Comparison of ENCODE assay signal across 21 cellular contexts in genomic region chr6:157080986-157081391, GRCh38.
DNase-seq lines count a peak whose midpoint lies in the region; ATAC-seq, FAIRE-seq and TF ChIP-seq lines count a peak whose summit lies in the region.
"Had no signal": no experiment of that assay in that cellular context is flagged by ENCODE, and none has a peak within 500 bp of the region (broad histone marks: within the 10 kb centered on the region; RNA-seq: fewer than 3 reads in every experiment).

No MANE protein-coding gene starts in this region.

- ATAC-seq in stimulated activated naive B cell treated with anti-CD40 and anti-IgM and Interleukin-4, amounts not matched to agents 10 μg/mL and 1 μg/mL and 100 μg/mL, for 72 hours (replicated peaks), result no peak
- ATAC-seq in HG02798 (IDR thresholded peaks at IDR 0.05; ENCODE audit: poor library complexity, unreplicated experiment), result no peak
- ATAC-seq: Panc1, SK-N-SH treated with all-trans-retinoic acid at 6 μM for 48 hours had no signal

- H3K18ac ChIP-seq in H1 (ENCODE audit: extremely low read depth, low read length), result no peak overlapping the region

- CTCF ChIA-PET in A673 (lab: Charles Lee) (interaction anchor here (0.6 kb wide), 1 partner anchor 107 kb away, joined by 3 read pairs; no protein-coding TSS in a partner anchor), H1 (lab: Charles Lee; ENCODE audit: partially characterized antibody) (interaction anchor here (0.8 to 1.9 kb wide), 2 partner anchors 11 to 90 kb away, joined by 3 to 8 read pairs; no protein-coding TSS in a partner anchor)

- BruUV-seq in A673 (replicated peaks; lab: Mats Ljungman, UMichigan), result no TSS peak

- no peak overlapping the region for H4K91ac ChIP-seq in H1 (replicated peaks; ENCODE audit: insufficient read length, low read length)

- POLR2A ChIA-PET in A673 (lab: Charles Lee; ENCODE audit: low non-redundant PET) (no interaction called here), H1 (lab: Charles Lee; ENCODE audit: partially characterized antibody) (interaction anchor here (2.0 kb wide), 1 partner anchor 9 kb away, joined by 6 read pairs; no protein-coding TSS in a partner anchor)

- no peaks in the 10 kb centered on the region; the same call in 1 of the 2 replicates for H3K79me1 ChIP-seq in H1 (ENCODE audit: low read depth, low read length)

- H3K23ac ChIP-seq in H1 (ENCODE audit: insufficient read length), result no peak overlapping the region

- intact Hi-C loops in A673 (cut with micrococcal nuclease; ENCODE audit: unreplicated experiment), result no loop called here

- H3K9ac ChIP-seq in H1 (replicated peaks in 1 of 4; ENCODE audit: extremely low read depth in 1 of 4, low read depth in 3 of 4, low read length in 3 of 4), result no peak overlapping the region
- H3K9ac ChIP-seq: BLaER1 had no signal

- no peak for TF ChIP-seq EP300 in H1 (IDR thresholded peaks at IDR 0.05; ENCODE audit: borderline replicate concordance in 1 of 2, low read depth in 2 of 2, low read length in 2 of 2)

- H2BK15ac ChIP-seq in H1 (ENCODE audit: low read length), result no peak overlapping the region

- no peak overlapping the region for H2BK12ac ChIP-seq in H1 (ENCODE audit: low read depth, low read length)

- peaks cover 0 to 29% of the 10 kb centered on the region in 2 experiments; a peak in 2 of 4 replicates for H3K79me2 ChIP-seq in H1 (ENCODE audit: control insufficient read depth in 1 of 2, insufficient read depth in 2 of 2, low read length in 2 of 2)

- no peak overlapping the region for H4K5ac ChIP-seq in H1 (ENCODE audit: insufficient read length, low read depth, low read length)

- no peak overlapping the region for H2AK5ac ChIP-seq in H1 (ENCODE audit: low read depth, low read length)

- H3K4me3 ChIP-seq in A673 (ENCODE audit: low read depth, low read length, poor library complexity, severe bottlenecking) (no peak overlapping the region), H1 (ENCODE audit: extremely low read depth in 1 of 4, insufficient read depth in 2 of 4, low read depth in 3 of 4, low read length in 4 of 4) (no peak overlapping the region)
- H3K4me3 ChIP-seq: BLaER1 had no signal

- no peak overlapping the region for H3K4ac ChIP-seq in H1 (replicated peaks; ENCODE audit: insufficient read length, low read depth, low read length)

- H3K4me1 ChIP-seq in A673 (ENCODE audit: insufficient read depth, low read length, poor library complexity, severe bottlenecking) (peaks cover 12% of the 10 kb centered on the region), H1 (replicated peaks in 1 of 4; ENCODE audit: control insufficient read depth in 3 of 4, insufficient read depth in 4 of 4, low read length in 3 of 4) (peaks cover 0 to 12% (median 7%) of the 10 kb centered on the region in 4 experiments; a peak in 5 of 7 replicates)

- peaks cover 28 to 73% of the 10 kb centered on the region in 2 donors for H3K4me1 Mint-ChIP-seq in stimulated activated naive B cell treated with anti-CD40 and anti-IgM and Interleukin-4, amounts not matched to agents 10 μg/mL and 1 μg/mL and 100 μg/mL, for 72 hours

- H4K8ac ChIP-seq in H1 (ENCODE audit: extremely low read depth, insufficient read depth, low read length), result no peak overlapping the region

- no peaks in the 10 kb centered on the region for H3K9me3 Mint-ChIP-seq in stimulated activated naive B cell treated with anti-CD40 and anti-IgM and Interleukin-4, amounts not matched to agents 10 μg/mL and 1 μg/mL and 100 μg/mL, for 72 hours
- H3K9me3 Mint-ChIP-seq: CD4-positive, alpha-beta T cell had no signal

- H2BK120ac ChIP-seq in H1 (replicated peaks; ENCODE audit: low read depth, low read length), result no peak overlapping the region

- H3K4me3 Mint-ChIP-seq in stimulated activated naive B cell treated with anti-CD40 and anti-IgM and Interleukin-4, amounts not matched to agents 10 μg/mL and 1 μg/mL and 100 μg/mL, for 72 hours, result no peak overlapping the region
- H3K4me3 Mint-ChIP-seq: CD4-positive, alpha-beta T cell had no signal

- no peak overlapping the region for H3K4me2 ChIP-seq in H1 (ENCODE audit: insufficient read depth in 1 of 2, low read depth in 2 of 2, low read length in 2 of 2)

- H4K20me1 ChIP-seq in H1 (replicated peaks in 1 of 2; ENCODE audit: control insufficient read depth in 1 of 2, insufficient read depth in 2 of 2, low read length in 2 of 2), result peaks cover 0 to 4% of the 10 kb centered on the region in 2 experiments

- no peak overlapping the region for H2BK5ac ChIP-seq in H1 (ENCODE audit: low read depth, low read length)

- H3K36me3 ChIP-seq in A673 (ENCODE audit: insufficient read depth, low read length, poor library complexity, severe bottlenecking) (no peaks in the 10 kb centered on the region), H1 (ENCODE audit: control insufficient read depth in 2 of 4, insufficient read depth in 4 of 4, low read length in 3 of 4) (peaks cover 0 to 11% (median 2%) of the 10 kb centered on the region in 4 experiments; a peak in 2 of 8 replicates)

- TF ChIP-seq POLR2A in H1 (IDR thresholded peaks at IDR 0.05; ENCODE audit: control extremely low read depth in 1 of 2, low read depth in 2 of 2, low read length in 2 of 2), result no peak

- H3K9me3 ChIP-seq in A673 (ENCODE audit: low read depth, low read length, poor library complexity, severe bottlenecking) (no peaks in the 10 kb centered on the region), H1 (ENCODE audit: insufficient read depth in 2 of 2, low read depth in 1 of 2, low read length in 1 of 2) (no peaks in the 10 kb centered on the region)
- H3K9me3 ChIP-seq: BLaER1 had no signal

- peak; percentile 48 for FAIRE-seq in H1 (lab: Jason Lieb, UNC)

- H3K36me3 Mint-ChIP-seq in stimulated activated naive B cell treated with anti-CD40 and anti-IgM and Interleukin-4, amounts not matched to agents 10 μg/mL and 1 μg/mL and 100 μg/mL, for 72 hours, result peaks cover 6 to 21% of the 10 kb centered on the region in 2 donors

- H2AFZ ChIP-seq in H1 (ENCODE audit: low read length), result no peak overlapping the region

- H3K27me3 ChIP-seq in A673 (replicated peaks; ENCODE audit: insufficient read depth, low read depth, low read length, poor library complexity), result no peaks in the 10 kb centered on the region
- H3K27me3 ChIP-seq in H1 (replicated peaks in 1 of 4; ENCODE audit: control insufficient read depth in 3 of 4, extremely low read depth in 1 of 4, insufficient read depth in 3 of 4, low read length in 3 of 4), result no peaks in the 10 kb centered on the region
- H3K27me3 ChIP-seq: BLaER1 had no signal

- H3K23me2 ChIP-seq in H1 (ENCODE audit: low read depth, low read length), result no peaks in the 10 kb centered on the region

- H2BK20ac ChIP-seq in H1 (ENCODE audit: low read length), result no peak overlapping the region

- no peak overlapping the region for H3K14ac ChIP-seq in H1 (ENCODE audit: insufficient read length)

- H3K27ac Mint-ChIP-seq in stimulated activated naive B cell treated with anti-CD40 and anti-IgM and Interleukin-4, amounts not matched to agents 10 μg/mL and 1 μg/mL and 100 μg/mL, for 72 hours, result no peak overlapping the region

- H3K27ac ChIP-seq in A673 (ENCODE audit: low read depth, low read length, poor library complexity, severe bottlenecking) (no peak overlapping the region), H1 (ENCODE audit: low read depth, low read length) (no peak overlapping the region)
- H3K27ac ChIP-seq: BLaER1, HL-60 had no signal

- no peak for TF ChIP-seq CTCF in A673 (conservative IDR thresholded peaks at IDR 0.05; ENCODE audit: low read depth, low read length)
- no peak for TF ChIP-seq CTCF in H1 (IDR thresholded peaks at IDR 0.05; ENCODE audit: control extremely low read depth in 1 of 3, insufficient read depth in 1 of 3, low read depth in 1 of 3, low read length in 3 of 3)

- no peaks in the 10 kb centered on the region for H3K27me3 Mint-ChIP-seq in stimulated activated naive B cell treated with anti-CD40 and anti-IgM and Interleukin-4, amounts not matched to agents 10 μg/mL and 1 μg/mL and 100 μg/mL, for 72 hours
- H3K27me3 Mint-ChIP-seq: CD4-positive, alpha-beta T cell had no signal

- DNase-seq in A673 (ENCODE audit: low spot score) (peak; percentile 32), COLO829 (ENCODE audit: low spot score) (peak; percentile 44), NCI-H146 (lab: John Stamatoyannopoulos, UW) (peak; percentile 63), H1 (ENCODE audit: low read depth in 1 of 2, low spot score in 2 of 2) (no peak), HT-29 (ENCODE audit: low spot score) (no peak)
- no peak for DNase-seq in stimulated activated naive B cell treated with anti-CD40 and anti-IgM and Interleukin-4, amounts not matched to agents 10 μg/mL and 1 μg/mL and 100 μg/mL, for 72 hours
- DNase-seq: Calu3; CD4-positive, alpha-beta T cell; GDM1; H7; KG1; NCI-H1092 treated with DMSO at 0.1 percent for 48 hours; NCI-H1930; NCI-H2171 treated with DMSO at 0.1 percent for 48 hours; NCI-H748 treated with DMSO at 0.1 percent for 48 hours; SIG-M5 had no signal

- no peak for TF ChIP-seq RAD21 in H1 (IDR thresholded peaks at IDR 0.05 in 1 of 2, conservative IDR thresholded peaks at IDR 0.05 in 1 of 2; ENCODE audit: low read depth in 2 of 2, low read length in 2 of 2)

- no peak overlapping the region for H3K56ac ChIP-seq in H1 (replicated peaks; ENCODE audit: insufficient read length, low read depth, low read length)

TF ChIP-seq in H1, 55 proteins besides CTCF, POLR2A, EP300 and RAD21 (continues in another document):
- TF ChIP-seq TAF1 (IDR thresholded peaks at IDR 0.05; ENCODE audit: low read depth, low read length), result no peak
- TF ChIP-seq TCF12 (IDR thresholded peaks at IDR 0.05; ENCODE audit: low read depth, low read length), result no peak
- no peak for TF ChIP-seq RFX5 (IDR thresholded peaks at IDR 0.05; ENCODE audit: borderline replicate concordance, low read depth, low read length)
- no peak for TF ChIP-seq BACH1 (IDR thresholded peaks at IDR 0.05; ENCODE audit: low read length)
- TF ChIP-seq MAX (IDR thresholded peaks at IDR 0.05), result no peak
- TF ChIP-seq SP1 (IDR thresholded peaks at IDR 0.05; ENCODE audit: low read depth, low read length), result no peak
- no peak for TF ChIP-seq POU5F1 (IDR thresholded peaks at IDR 0.05; ENCODE audit: low read depth, low read length)

Comparison
In these comparisons a context has a peak if more than half of its experiments do, and no peak if none do; other contexts are left out.
1. DNase-seq: peak in A673 (single experiment), COLO829 (single experiment) and NCI-H146 (single experiment); none in H1 (0 of 2), stimulated activated naive B cell treated with anti-CD40 and anti-IgM and Interleukin-4, amounts not matched to agents 10 μg/mL and 1 μg/mL and 100 μg/mL, for 72 hours (single experiment) and HT-29 (single experiment).